18 cellular contexts compared by ENCODE assay signal in genomic region chr22:19117111-19117512, GRCh38. TPM values are rescaled to one million over a fixed set of nuclear protein-coding genes. Genes with fewer than 3 reads are reported as not detected.
A peak's percentile ranks its signal among the peaks of the same experiment; 100 is the strongest.
DNase-seq lines count a peak whose midpoint lies in the region; ATAC-seq and TF ChIP-seq lines count a peak whose summit lies in the region.
"Had no signal": no experiment of that assay in that cellular context is flagged by ENCODE, and none has a peak within 500 bp of the region (broad histone marks: within the 10 kb centered on the region; RNA-seq: fewer than 3 reads in every experiment).

No MANE protein-coding gene starts in this region.

- peaks cover 18% of the 10 kb centered on the region for H3K36me3 Mint-ChIP-seq in activated naive CD4-positive, alpha-beta T cell treated with anti-CD3 and anti-CD28 coated beads, Interleukin-2, amount 10 ng/mL, durations not matched to agents 7 days and 5 days

- no peaks in the 10 kb centered on the region for H3K9me3 Mint-ChIP-seq in activated naive CD4-positive, alpha-beta T cell treated with anti-CD3 and anti-CD28 coated beads, Interleukin-2, amount 10 ng/mL, durations not matched to agents 7 days and 5 days
- H3K9me3 Mint-ChIP-seq: activated T-cell treated with anti-CD3 and anti-CD28 coated beads, Interleukin-2, amount 50 U/mL, for 72 hours had no signal

- peaks cover 70% of the 10 kb centered on the region for H3K4me1 Mint-ChIP-seq in activated naive CD4-positive, alpha-beta T cell treated with anti-CD3 and anti-CD28 coated beads, Interleukin-2, amount 10 ng/mL, durations not matched to agents 7 days and 5 days

- H3K4me3 ChIP-seq in hepatocyte = no peak overlapping the region
- H3K4me3 ChIP-seq in upper lobe of right lung = no peak overlapping the region
- H3K4me3 ChIP-seq: gastrocnemius medialis had no signal

- H4K20me1 ChIP-seq in hepatocyte (ENCODE audit: insufficient read depth, poor library complexity, severe bottlenecking) = peaks cover 94% of the 10 kb centered on the region

- ATAC-seq in upper lobe of right lung (peak; percentile 4), Right ventricle myocardium superior (ENCODE audit: poor library complexity) (no peak), HG03354 (IDR thresholded peaks at IDR 0.05; ENCODE audit: poor library complexity, severe bottlenecking, unreplicated experiment) (no peak)
- ATAC-seq: activated CD4-positive, alpha-beta T cell treated with anti-CD3 and anti-CD28 coated beads for 36 hours; activated T-cell treated with anti-CD3 and anti-CD28 coated beads, Interleukin-2, amount 50 U/mL, for 72 hours; gastrocnemius medialis had no signal

- WGBS in hepatocyte (ENCODE audit: low lambda C conversion rate, missing lambda C conversion rate) = 84% methylated on average over 9 of the region's 9 CpGs

- H3K4me1 ChIP-seq in hepatocyte (ENCODE audit: insufficient read depth) (peaks cover 15% of the 10 kb centered on the region), upper lobe of right lung (peaks cover 52% of the 10 kb centered on the region)

- H3K27me3 Mint-ChIP-seq in activated naive CD4-positive, alpha-beta T cell treated with anti-CD3 and anti-CD28 coated beads, Interleukin-2, amount 10 ng/mL, durations not matched to agents 7 days and 5 days = no peaks in the 10 kb centered on the region
- H3K27me3 Mint-ChIP-seq: activated CD4-positive, alpha-beta T cell treated with anti-CD3 and anti-CD28 coated beads for 36 hours had no signal

- no peak overlapping the region for H3K4me3 Mint-ChIP-seq in activated naive CD4-positive, alpha-beta T cell treated with anti-CD3 and anti-CD28 coated beads, Interleukin-2, amount 10 ng/mL, durations not matched to agents 7 days and 5 days
- H3K4me3 Mint-ChIP-seq: activated CD4-positive, alpha-beta T cell treated with anti-CD3 and anti-CD28 coated beads for 36 hours; activated T-cell treated with anti-CD3 and anti-CD28 coated beads, Interleukin-2, amount 50 U/mL, for 72 hours had no signal

- peak; percentile 13 for DNase-seq in activated naive CD4-positive, alpha-beta T cell treated with anti-CD3 and anti-CD28 coated beads, Interleukin-2, amount 10 ng/mL, durations not matched to agents 7 days and 5 days
- DNase-seq in activated naive CD4-positive, alpha-beta T cell (lab: John Stamatoyannopoulos, UW) = no peak
- DNase-seq in NCI-H526 treated with DMSO at 0.1 percent for 48 hours (lab: John Stamatoyannopoulos, UW) (peak; percentile 33), hepatocyte (ENCODE audit: low spot score) (peak; percentile 19), upper lobe of right lung (peak; percentile 52), Right ventricle myocardium superior (no peak)
- DNase-seq in stimulated activated CD4-positive, alpha-beta T cell treated with anti-CD3 and anti-CD28 coated beads, Interleukin-2, amount 100 ng/mL, for 24 hours = no peak
- DNase-seq: activated CD4-positive, alpha-beta T cell treated with anti-CD3 and anti-CD28 coated beads for 36 hours; activated T-cell treated with anti-CD3 and anti-CD28 coated beads, Interleukin-2, amount 50 U/mL, for 72 hours; C1 segment of cervical spinal cord; effector memory CD4-positive, alpha-beta T cell; gastrocnemius medialis; GF-D8; NCI-H1048; stimulated activated CD4-positive, alpha-beta T cell treated with anti-CD3 and anti-CD28 coated beads, Interleukin-2, amount 100 ng/mL, for 48 hours had no signal

- no peak overlapping the region for H3K4me2 ChIP-seq in hepatocyte

- no peaks in the 10 kb centered on the region for H3K9me3 ChIP-seq in hepatocyte (ENCODE audit: low read depth)
- no peaks in the 10 kb centered on the region for H3K9me3 ChIP-seq in upper lobe of right lung
- H3K9me3 ChIP-seq: gastrocnemius medialis had no signal

- no peak overlapping the region for H2AFZ ChIP-seq in hepatocyte

- H3K27ac ChIP-seq in hepatocyte = no peak overlapping the region
- H3K27ac ChIP-seq in upper lobe of right lung = no peak overlapping the region

- CTCF ChIA-PET in activated naive CD4-positive, alpha-beta T cell treated with anti-CD3 and anti-CD28 coated beads, Interleukin-2, amount 10 ng/mL, durations not matched to agents 7 days and 5 days (lab: Charles Lee) = no interaction called here

- H3K36me3 ChIP-seq in hepatocyte (replicated peaks; ENCODE audit: insufficient read depth, low read depth) = no peaks in the 10 kb centered on the region
- H3K36me3 ChIP-seq in upper lobe of right lung = no peaks in the 10 kb centered on the region
- H3K36me3 ChIP-seq: gastrocnemius medialis had no signal

- H3K9me2 ChIP-seq in hepatocyte (replicated peaks; ENCODE audit: insufficient read depth) = no peaks in the 10 kb centered on the region

- no peak for TF ChIP-seq CTCF in hepatocyte (IDR thresholded peaks at IDR 0.05; ENCODE audit: poor library complexity)
- TF ChIP-seq CTCF in upper lobe of right lung (IDR thresholded peaks at IDR 0.05) = no peak

- no peak overlapping the region for H3K27ac Mint-ChIP-seq in activated naive CD4-positive, alpha-beta T cell treated with anti-CD3 and anti-CD28 coated beads, Interleukin-2, amount 10 ng/mL, durations not matched to agents 7 days and 5 days
- H3K27ac Mint-ChIP-seq: activated CD4-positive, alpha-beta T cell treated with anti-CD3 and anti-CD28 coated beads for 36 hours; activated T-cell treated with anti-CD3 and anti-CD28 coated beads, Interleukin-2, amount 50 U/mL, for 72 hours had no signal

- peaks cover 96% of the 10 kb centered on the region for H3K79me2 ChIP-seq in hepatocyte

- no peaks in the 10 kb centered on the region for H3K27me3 ChIP-seq in hepatocyte
- H3K27me3 ChIP-seq in upper lobe of right lung = no peaks in the 10 kb centered on the region
- H3K27me3 ChIP-seq: gastrocnemius medialis had no signal

- intact Hi-C loops in upper lobe of right lung (cut with DNase I) (no loop called here), Right ventricle myocardium superior (cut with DNase I) (no loop called here)

RNA-seq across cellular contexts. Expression of gene DGCR2, which starts 5.1 kb away (rescaled TPM):
- total RNA-seq in hepatocyte (45.2 and 61.5 TPM in 2 replicates), upper lobe of right lung (70.6 TPM), Right ventricle myocardium superior (29.7 TPM)
- polyA plus RNA-seq in hepatocyte = 62.4 and 67.2 TPM in 2 replicates

RNA-seq across cellular contexts. Expression of gene TSSK2, which starts 14.0 kb away (rescaled TPM):
- total RNA-seq in hepatocyte (not detected in 2 replicates), upper lobe of right lung (not detected), Right ventricle myocardium superior (not detected)
- not detected in 2 replicates for polyA plus RNA-seq in hepatocyte
- total RNA-seq: activated CD4-positive, alpha-beta T cell treated with anti-CD3 and anti-CD28 coated beads for 36 hours; activated T-cell treated with anti-CD3 and anti-CD28 coated beads, Interleukin-2, amount 50 U/mL, for 72 hours; renal cortical epithelial cell had no signal

RNA-seq across cellular contexts. Expression of gene ESS2, which starts 27.3 kb away (rescaled TPM):
- total RNA-seq in hepatocyte = 7.6 and 9.0 TPM in 2 replicates
- polyA plus RNA-seq in hepatocyte = 11.4 and 11.7 TPM in 2 replicates
- total RNA-seq in upper lobe of right lung = 14.0 TPM
- total RNA-seq in Right ventricle myocardium superior = 6.7 TPM

RNA-seq across cellular contexts. Expression of gene GSC2, which starts 33.0 kb away (rescaled TPM):
- total RNA-seq in hepatocyte = not detected in 2 replicates
- not detected in 2 replicates for polyA plus RNA-seq in hepatocyte
- not detected for total RNA-seq in upper lobe of right lung
- not detected for total RNA-seq in Right ventricle myocardium superior
- total RNA-seq: activated CD4-positive, alpha-beta T cell treated with anti-CD3 and anti-CD28 coated beads for 36 hours; activated T-cell treated with anti-CD3 and anti-CD28 coated beads, Interleukin-2, amount 50 U/mL, for 72 hours; gastrocnemius medialis; mononuclear cell; renal cortical epithelial cell had no signal

Comparison
In these comparisons a context has a peak if more than half of its experiments do, and no peak if none do; other contexts are left out.
1. DNase-seq: peak in activated naive CD4-positive, alpha-beta T cell treated with anti-CD3 and anti-CD28 coated beads, Interleukin-2, amount 10 ng/mL, durations not matched to agents 7 days and 5 days (single experiment), NCI-H526 treated with DMSO at 0.1 percent for 48 hours (single experiment), hepatocyte (single experiment) and upper lobe of right lung (single experiment); none in activated naive CD4-positive, alpha-beta T cell (0 of 4), stimulated activated CD4-positive, alpha-beta T cell treated with anti-CD3 and anti-CD28 coated beads, Interleukin-2, amount 100 ng/mL, for 24 hours (0 of 2) and Right ventricle myocardium superior (single experiment).